In genomic region chr3:186945255-186945823, GRCh38 we compare ENCODE assay signal across 14 cellular contexts. TPM values are rescaled to one million over a fixed set of nuclear protein-coding genes. Genes with fewer than 3 reads are reported as not detected.
DNase-seq lines count a peak whose midpoint lies in the region; ATAC-seq and TF ChIP-seq lines count a peak whose summit lies in the region.
"Had no signal": no experiment of that assay in that cellular context is flagged by ENCODE, and none has a peak within 500 bp of the region (broad histone marks: within the 10 kb centered on the region; RNA-seq: fewer than 3 reads in every experiment).

No MANE protein-coding gene starts in this region.

- ATAC-seq in CD8-positive, alpha-beta T cell = no peak
- ATAC-seq in left lung (peak; percentile 59), HG03139 (IDR thresholded peaks at IDR 0.05; ENCODE audit: unreplicated experiment) (no peak)
- ATAC-seq: Panc1, Right ventricle myocardium inferior had no signal

- H3K4me1 ChIP-seq in CD8-positive, alpha-beta T cell (ENCODE audit: insufficient read depth, low read length) = peaks cover 4% of the 10 kb centered on the region
- peaks cover 67% of the 10 kb centered on the region for H3K4me1 ChIP-seq in OCI-LY1 (ENCODE audit: insufficient read depth, low read length, severe bottlenecking)
- peaks cover 8 to 27% of the 10 kb centered on the region in 2 donors for H3K4me1 ChIP-seq in left lung

- H3K27ac ChIP-seq in CD8-positive, alpha-beta T cell (ENCODE audit: low read depth, low read length) = no peak overlapping the region
- H3K27ac ChIP-seq in OCI-LY1 (ENCODE audit: low read depth, low read length, poor library complexity, severe bottlenecking) = peak overlapping the region; percentile 34
- H3K27ac ChIP-seq in left lung = peak overlapping the region in 1 of 2 donors; percentile 5

- H3K79me2 ChIP-seq in OCI-LY1 (ENCODE audit: insufficient read depth, low read length) = peaks cover 26% of the 10 kb centered on the region

- POLR2A ChIA-PET in CD8-positive, alpha-beta T cell (lab: Charles Lee) = interaction anchor here (2.1 kb wide), 1 partner anchor 10 kb away, joined by 6 read pairs; no protein-coding TSS in a partner anchor

- no peaks in the 10 kb centered on the region for H3F3A ChIP-seq in OCI-LY1 (ENCODE audit: insufficient read depth, low read length)

- peaks cover 71% of the 10 kb centered on the region for H3K4me1 Mint-ChIP-seq in CD8-positive, alpha-beta T cell (ENCODE audit: low read depth)
- peaks cover 24% of the 10 kb centered on the region for H3K4me1 Mint-ChIP-seq in progenitor cell of endocrine pancreas (ENCODE audit: low read depth)
- H3K4me1 Mint-ChIP-seq in Calu3 (ENCODE audit: low read depth, unreplicated experiment) = no peaks in the 10 kb centered on the region

- H3K27ac Mint-ChIP-seq in CD8-positive, alpha-beta T cell = peak overlapping the region; percentile 45
- H3K27ac Mint-ChIP-seq in progenitor cell of endocrine pancreas = peak overlapping the region; percentile 4
- no peak overlapping the region for H3K27ac Mint-ChIP-seq in Calu3 (ENCODE audit: unreplicated experiment)

- no peak overlapping the region for H3K9ac ChIP-seq in OCI-LY1 (ENCODE audit: low read length)

- H3K9me3 Mint-ChIP-seq in CD8-positive, alpha-beta T cell = no peaks in the 10 kb centered on the region
- H3K9me3 Mint-ChIP-seq in progenitor cell of endocrine pancreas (ENCODE audit: low read depth) (no peaks in the 10 kb centered on the region), Calu3 (ENCODE audit: low read depth, unreplicated experiment) (no peaks in the 10 kb centered on the region)

- H3K4me3 Mint-ChIP-seq in CD8-positive, alpha-beta T cell = no peak overlapping the region
- no peak overlapping the region for H3K4me3 Mint-ChIP-seq in progenitor cell of endocrine pancreas (ENCODE audit: low read depth)
- H3K4me3 Mint-ChIP-seq in Calu3 (ENCODE audit: low read depth, unreplicated experiment) = no peak overlapping the region

- H3K36me3 Mint-ChIP-seq in CD8-positive, alpha-beta T cell = peaks cover 80% of the 10 kb centered on the region
- H3K36me3 Mint-ChIP-seq in progenitor cell of endocrine pancreas (ENCODE audit: insufficient read depth) = peaks cover 15% of the 10 kb centered on the region
- H3K36me3 Mint-ChIP-seq in Calu3 (ENCODE audit: insufficient read depth, unreplicated experiment) = no peaks in the 10 kb centered on the region

- peaks cover 5% of the 10 kb centered on the region for H3K36me3 ChIP-seq in CD8-positive, alpha-beta T cell (ENCODE audit: insufficient read depth, low read length)
- H3K36me3 ChIP-seq in OCI-LY1 (ENCODE audit: insufficient read depth, low read length) (peaks cover 62% of the 10 kb centered on the region), left lung (peaks cover 0 to 15% of the 10 kb centered on the region in 2 donors)

- DNase-seq in CD8-positive, alpha-beta T cell = no peak
- DNase-seq in left lung (no peak), progenitor cell of endocrine pancreas (ENCODE audit: low spot score, unreplicated experiment) (no peak), hypothalamus (lab: John Stamatoyannopoulos, UW) (no peak), Calu3 (no peak)
- DNase-seq: DMS153, Kasumi-1, NCI-H1105 treated with DMSO at 0.1 percent for 48 hours, NCI-H187, NCI-H446 had no signal

- no TSS peak for BruUV-seq in Calu3 (replicated peaks; lab: Mats Ljungman, UMichigan)

- no peaks in the 10 kb centered on the region for H3K27me3 ChIP-seq in CD8-positive, alpha-beta T cell (ENCODE audit: insufficient read depth, low read length)
- H3K27me3 ChIP-seq in OCI-LY1 (ENCODE audit: insufficient read depth, low read length) (no peaks in the 10 kb centered on the region), left lung (no peaks in the 10 kb centered on the region)

- H4K20me1 ChIP-seq in OCI-LY1 (ENCODE audit: insufficient read depth, low read length) = no peaks in the 10 kb centered on the region

- H3K27me3 Mint-ChIP-seq in CD8-positive, alpha-beta T cell (ENCODE audit: low read depth) = no peaks in the 10 kb centered on the region
- H3K27me3 Mint-ChIP-seq in progenitor cell of endocrine pancreas = no peaks in the 10 kb centered on the region
- H3K27me3 Mint-ChIP-seq in Calu3 (ENCODE audit: unreplicated experiment) = no peaks in the 10 kb centered on the region

- CTCF ChIA-PET in CD8-positive, alpha-beta T cell (lab: Charles Lee) = interaction anchor here (1.0 to 1.5 kb wide), 5 partner anchors 8 to 168 kb away, joined by 3 to 7 read pairs (median 4); no protein-coding TSS in a partner anchor
- CTCF ChIA-PET in Calu3 (lab: Charles Lee) = interaction anchor here (0.7 kb wide), 1 partner anchor 274 kb away, joined by 4 read pairs; no protein-coding TSS in a partner anchor

- intact Hi-C loops in CD8-positive, alpha-beta T cell (cut with DNase I, micrococcal nuclease) = no loop called here
- intact Hi-C loops in left lung (cut with DNase I) (no loop called here), Calu3 (cut with micrococcal nuclease; ENCODE audit: unreplicated experiment) (no loop called here)

- TF ChIP-seq CTCF in CD8-positive, alpha-beta T cell (IDR thresholded peaks at IDR 0.05) = no peak
- TF ChIP-seq CTCF in OCI-LY1 (IDR thresholded peaks at IDR 0.05; ENCODE audit: low read length) (no peak), left lung (IDR thresholded peaks at IDR 0.05) (no peak), progenitor cell of endocrine pancreas (IDR thresholded peaks at IDR 0.05; ENCODE audit: unreplicated experiment) (no peak), Calu3 (IDR thresholded peaks at IDR 0.05; ENCODE audit: unreplicated experiment) (no peak)

- no peak overlapping the region for H3K4me2 ChIP-seq in OCI-LY1 (ENCODE audit: low read length)

- no peak overlapping the region for H3K4me3 ChIP-seq in CD8-positive, alpha-beta T cell (ENCODE audit: low read depth, low read length)
- H3K4me3 ChIP-seq in OCI-LY1 (ENCODE audit: low read depth, low read length, poor library complexity, severe bottlenecking) (no peak overlapping the region), left lung (no peak overlapping the region)

- H3K9me3 ChIP-seq in CD8-positive, alpha-beta T cell (ENCODE audit: low read length) = no peaks in the 10 kb centered on the region
- H3K9me3 ChIP-seq in OCI-LY1 (ENCODE audit: low read length) = no peaks in the 10 kb centered on the region
- H3K9me3 ChIP-seq in left lung = no peaks in the 10 kb centered on the region

- no peaks in the 10 kb centered on the region for H3K9me2 ChIP-seq in OCI-LY1 (ENCODE audit: low read depth, low read length)

- H2AFZ ChIP-seq in OCI-LY1 (ENCODE audit: low read length) = no peak overlapping the region

RNA-seq across cellular contexts. Expression of gene ST6GAL1, which starts 15.0 kb away (rescaled TPM):
- total RNA-seq in CD8-positive, alpha-beta T cell = 10 to 100 TPM; 23.1 to 28.5 TPM
- 100 to 1,000 TPM in 1 of 2 donors, 10 to 100 TPM in 1; 49.9 to 132 TPM for total RNA-seq in left lung
- 74.0 and 80.7 TPM in 2 replicates for total RNA-seq in progenitor cell of endocrine pancreas
- total RNA-seq in Calu3 (2022) = 14.4 and 20.4 TPM in 2 replicates
